ENCODE assay signal across 32 cellular contexts in the genomic region with DNA sequence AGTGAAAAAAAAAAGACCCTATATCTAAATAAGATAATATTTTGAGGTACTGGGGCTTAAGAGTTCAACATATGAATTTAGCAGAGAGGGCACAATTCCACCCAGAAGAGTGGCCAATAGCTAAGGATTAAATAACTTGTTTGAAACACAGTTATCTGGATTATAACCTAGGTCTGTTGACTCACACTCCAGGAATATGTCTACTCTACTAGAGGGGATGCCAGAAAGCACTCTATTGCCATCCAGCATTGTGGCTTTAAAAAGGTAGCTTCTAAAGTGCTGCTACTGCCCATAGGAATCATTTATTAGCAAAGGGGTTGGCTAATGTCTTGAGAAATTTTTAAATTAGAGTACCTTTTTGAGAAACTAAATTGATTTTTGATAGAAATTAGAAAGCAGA.
"Had no signal": no experiment of that assay in that cellular context is flagged by ENCODE, and none has a peak within 500 bp of the region (broad histone marks: within the 10 kb centered on the region; RNA-seq: fewer than 3 reads in every experiment).

No MANE protein-coding gene starts in this region.

- ATAC-seq: activated naive CD4-positive, alpha-beta T cell treated with anti-CD3 and anti-CD28 coated beads, Interleukin-2, amount 50 U/mL, for 72 hours; activated naive CD8-positive, alpha-beta T cell treated with anti-CD3 and anti-CD28 coated beads, Interleukin-2, amount 50 U/mL, for 24 hours; activated T-cell treated with anti-CD3 and anti-CD28 coated beads, Interleukin-2, amount 50 U/mL, for 4 hours; activated T-cell treated with anti-CD3 and anti-CD28 coated beads, Interleukin-2, amount 50 U/mL, for 72 hours; activated T-helper 17 cell treated with anti-CD3 and anti-CD28 coated beads, Interleukin-2, amount 50 U/mL, for 72 hours; body of pancreas had no signal

- H3K27me3 ChIP-seq: adrenal gland, ascending aorta, body of pancreas, brain microvascular endothelial cell, breast epithelium, cardiac muscle cell had no signal

- H3K27ac ChIP-seq: adrenal gland, ascending aorta, body of pancreas, brain microvascular endothelial cell, breast epithelium, cardiac muscle cell had no signal

- H3K9me3 ChIP-seq: adrenal gland, ascending aorta, body of pancreas, breast epithelium had no signal

- H3K36me3 ChIP-seq: adrenal gland, ascending aorta, brain microvascular endothelial cell, breast epithelium, cardiac muscle cell had no signal

- DNase-seq: activated effector memory CD4-positive, alpha-beta T cell treated with anti-CD3 and anti-CD28 coated beads, Interleukin-2, amount 50 U/mL, for 16 hours; activated effector memory CD4-positive, alpha-beta T cell treated with Interleukin-2 at 50 U/mL for 16 hours; activated gamma-delta T cell; activated gamma-delta T cell treated with Interleukin-2 at 50 U/mL for 16 hours; activated naive CD4-positive, alpha-beta T cell; activated naive CD4-positive, alpha-beta T cell treated with anti-CD3 and anti-CD28 coated beads for 36 hours; activated naive CD4-positive, alpha-beta T cell treated with anti-CD3 and anti-CD28 coated beads, Interleukin-2, amount 10 ng/mL, durations not matched to agents 7 days and 5 days; activated naive CD4-positive, alpha-beta T cell treated with anti-CD3 and anti-CD28 coated beads, Interleukin-2, amount 50 U/mL, for 16 hours; activated naive CD4-positive, alpha-beta T cell treated with Interleukin-2 at 50 U/mL for 16 hours; activated naive CD8-positive, alpha-beta T cell treated with anti-CD3 and anti-CD28 coated beads for 36 hours; activated naive CD8-positive, alpha-beta T cell treated with anti-CD3 and anti-CD28 coated beads, Interleukin-2, amount 10 ng/mL, durations not matched to agents 7 days and 5 days; activated naive CD8-positive, alpha-beta T cell treated with anti-CD3 and anti-CD28 coated beads, Interleukin-2, amount 50 U/mL, for 24 hours; activated T-cell treated with anti-CD3 and anti-CD28 coated beads, Interleukin-2, amount 50 U/mL, for 1 hour; activated T-cell treated with anti-CD3 and anti-CD28 coated beads, Interleukin-2, amount 50 U/mL, for 24 hours; activated T-cell treated with anti-CD3 and anti-CD28 coated beads, Interleukin-2, amount 50 U/mL, for 4 hours; activated T-cell treated with anti-CD3 and anti-CD28 coated beads, Interleukin-2, amount 50 U/mL, for 48 hours; activated T-cell treated with anti-CD3 and anti-CD28 coated beads, Interleukin-2, amount 50 U/mL, for 72 hours; adrenal gland; amniotic stem cell; amygdala; anterior cingulate cortex; aorta; body of pancreas; brain microvascular endothelial cell; caudate nucleus; central memory CD4-positive, alpha-beta T cell; cerebellar nuclear complex had no signal

- H3K4me1 ChIP-seq: adrenal gland, ascending aorta, body of pancreas, breast epithelium had no signal

- H3K4me3 ChIP-seq: adrenal gland, ascending aorta, body of pancreas, breast epithelium, cardiac muscle cell had no signal
